31 cellular contexts compared by ENCODE assay signal in the genomic region with DNA sequence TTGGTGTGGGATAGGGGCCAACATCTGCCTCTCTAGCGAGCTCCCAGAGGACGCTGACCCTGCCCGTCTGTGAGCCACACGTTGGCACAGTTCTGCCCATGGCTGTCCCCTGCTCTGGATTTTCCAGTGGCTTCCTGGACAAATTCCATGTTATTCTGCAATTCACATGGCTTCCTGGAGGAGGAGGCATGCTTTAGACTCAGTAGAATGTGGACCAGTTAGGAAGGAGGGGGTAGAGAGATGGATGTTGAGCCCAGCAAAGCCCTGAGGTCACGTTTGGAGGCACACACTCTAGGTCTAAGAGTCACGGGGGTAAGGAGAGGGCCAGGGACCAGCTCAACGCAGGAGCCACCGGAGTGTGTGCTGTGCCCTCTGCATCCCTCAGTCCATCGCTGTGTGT. TPM values are rescaled to one million over a fixed set of nuclear protein-coding genes. Genes with fewer than 3 reads are reported as not detected.
"Had no signal": no experiment of that assay in that cellular context is flagged by ENCODE, and none has a peak within 500 bp of the region (broad histone marks: within the 10 kb centered on the region; RNA-seq: fewer than 3 reads in every experiment).

No MANE protein-coding gene starts in this region.

- H3K4me3 ChIP-seq: adrenal gland, MG63, SJCRH30, SK-N-MC had no signal

- ATAC-seq: activated CD4-positive, alpha-beta T cell treated with anti-CD3 and anti-CD28 coated beads for 36 hours; activated CD4-positive, CD25-positive, alpha-beta regulatory T cell treated with anti-CD3 and anti-CD28 coated beads, Interleukin-2, amount 50 U/mL, for 24 hours; activated CD8-positive, alpha-beta T cell treated with anti-CD3 and anti-CD28 coated beads, Interleukin-2, amount 10 ng/mL, durations not matched to agents 7 days and 5 days; activated naive CD4-positive, alpha-beta T cell treated with anti-CD3 and anti-CD28 coated beads, Interleukin-2, amount 50 U/mL, for 72 hours; Panc1; WTC11 had no signal

- H3K4me3 Mint-ChIP-seq: activated CD4-positive, alpha-beta T cell treated with anti-CD3 and anti-CD28 coated beads for 36 hours; activated CD4-positive, alpha-beta T cell treated with anti-CD3 and anti-CD28 coated beads, Interleukin-2, amount 10 ng/mL, durations not matched to agents 7 days and 5 days; activated CD8-positive, alpha-beta T cell treated with anti-CD3 and anti-CD28 coated beads, Interleukin-2, amount 10 ng/mL, durations not matched to agents 7 days and 5 days; activated naive CD4-positive, alpha-beta T cell treated with anti-CD3 and anti-CD28 coated beads for 36 hours; activated T-cell treated with anti-CD3 and anti-CD28 coated beads, Interleukin-2, amount 50 U/mL, for 24 hours; brain; T-helper 2 cell treated with Interferon-gamma antibody and Interleukin-4, amounts not matched to agents 5 μg/mL and 100 μg/mL, for 36 hours; WTC11 had no signal

- H3K9me3 Mint-ChIP-seq: activated CD4-positive, alpha-beta T cell treated with anti-CD3 and anti-CD28 coated beads, Interleukin-2, amount 10 ng/mL, durations not matched to agents 7 days and 5 days; activated naive CD4-positive, alpha-beta T cell treated with anti-CD3 and anti-CD28 coated beads for 36 hours; activated naive CD4-positive, alpha-beta T cell treated with anti-CD3 and anti-CD28 coated beads, Interleukin-2, amount 50 U/mL, for 72 hours; activated T-cell treated with anti-CD3 and anti-CD28 coated beads, Interleukin-2, amount 50 U/mL, for 24 hours; T-helper 2 cell treated with Interferon-gamma antibody and Interleukin-4, amounts not matched to agents 5 μg/mL and 100 μg/mL, for 36 hours; WTC11 had no signal

- FAIRE-seq: TTC549 had no signal

- H3K4me1 ChIP-seq: adrenal gland had no signal

- H3K4me1 Mint-ChIP-seq: WTC11 had no signal

- DNase-seq: activated CD4-positive, alpha-beta T cell treated with anti-CD3 and anti-CD28 coated beads for 36 hours; activated CD4-positive, alpha-beta T cell treated with anti-CD3 and anti-CD28 coated beads, Interleukin-2, amount 10 ng/mL, durations not matched to agents 7 days and 5 days; activated CD4-positive, alpha-beta T cell treated with anti-CD3 and anti-CD28 coated beads, Interleukin-2, amount 50 U/mL, for 48 hours; activated CD8-positive, alpha-beta T cell treated with anti-CD3 and anti-CD28 coated beads, Interleukin-2, amount 10 ng/mL, durations not matched to agents 7 days and 5 days; activated gamma-delta T cell treated with Interleukin-2 at 50 U/mL for 16 hours; activated naive CD4-positive, alpha-beta T cell treated with anti-CD3 and anti-CD28 coated beads for 36 hours; activated T-cell treated with anti-CD3 and anti-CD28 coated beads, Interleukin-2, amount 50 U/mL, for 24 hours; adrenal gland; Kasumi-1; KG1; MG63; NCI-H1048; NCI-H1105 treated with DMSO at 0.1 percent for 48 hours; NCI-H1436 treated with DMSO at 0.1 percent for 48 hours; NCI-H1694 treated with DMSO at 0.1 percent for 48 hours; NCI-H2029; NCI-H345; NCI-H524 treated with DMSO at 0.1 percent for 48 hours; SHP77; SJCRH30 had no signal

- H3K27me3 ChIP-seq: adrenal gland, MG63, SJCRH30 had no signal

- H3K9me3 ChIP-seq: adrenal gland, MG63, SJCRH30 had no signal

- H3K27me3 Mint-ChIP-seq: activated CD4-positive, alpha-beta T cell treated with anti-CD3 and anti-CD28 coated beads for 36 hours; activated T-cell treated with anti-CD3 and anti-CD28 coated beads, Interleukin-2, amount 50 U/mL, for 24 hours had no signal

- H3K36me3 ChIP-seq: adrenal gland, MG63, SJCRH30 had no signal

- H3K27ac ChIP-seq: adrenal gland, SJCRH30, SK-N-MC had no signal

- H3K27ac Mint-ChIP-seq: activated CD4-positive, alpha-beta T cell treated with anti-CD3 and anti-CD28 coated beads for 36 hours; activated CD4-positive, alpha-beta T cell treated with anti-CD3 and anti-CD28 coated beads, Interleukin-2, amount 10 ng/mL, durations not matched to agents 7 days and 5 days; activated CD8-positive, alpha-beta T cell treated with anti-CD3 and anti-CD28 coated beads, Interleukin-2, amount 10 ng/mL, durations not matched to agents 7 days and 5 days; activated naive CD4-positive, alpha-beta T cell treated with anti-CD3 and anti-CD28 coated beads for 36 hours; activated T-cell treated with anti-CD3 and anti-CD28 coated beads, Interleukin-2, amount 50 U/mL, for 24 hours; T-helper 2 cell treated with Interferon-gamma antibody and Interleukin-4, amounts not matched to agents 5 μg/mL and 100 μg/mL, for 36 hours; WTC11 had no signal

- H3K36me3 Mint-ChIP-seq: activated naive CD4-positive, alpha-beta T cell treated with anti-CD3 and anti-CD28 coated beads, Interleukin-2, amount 50 U/mL, for 72 hours; brain; WTC11 had no signal

RNA-seq across cellular contexts. Expression of gene COL8A2, which starts 12.2 kb away (rescaled TPM):
- total RNA-seq: activated CD4-positive, alpha-beta T cell treated with anti-CD3 and anti-CD28 coated beads, Interleukin-2, amount 10 ng/mL, durations not matched to agents 7 days and 5 days; T-helper 1 cell treated with Interleukin-12 subunit alpha and Interleukin-12 subunit beta and Interleukin-4 antibody, amounts not matched to agents 30 ng/mL and 1 ng/mL, for 36 hours had no signal

RNA-seq across cellular contexts. Expression of gene TEKT2, which starts 28.9 kb away (rescaled TPM):
- total RNA-seq: activated CD4-positive, alpha-beta T cell treated with anti-CD3 and anti-CD28 coated beads, Interleukin-2, amount 10 ng/mL, durations not matched to agents 7 days and 5 days; activated CD8-positive, alpha-beta T cell treated with anti-CD3 and anti-CD28 coated beads, Interleukin-2, amount 10 ng/mL, durations not matched to agents 7 days and 5 days; activated naive CD4-positive, alpha-beta T cell treated with anti-CD3 and anti-CD28 coated beads for 36 hours; NCI-H460; RPMI7951; SJCRH30 had no signal
